In the genomic region with DNA sequence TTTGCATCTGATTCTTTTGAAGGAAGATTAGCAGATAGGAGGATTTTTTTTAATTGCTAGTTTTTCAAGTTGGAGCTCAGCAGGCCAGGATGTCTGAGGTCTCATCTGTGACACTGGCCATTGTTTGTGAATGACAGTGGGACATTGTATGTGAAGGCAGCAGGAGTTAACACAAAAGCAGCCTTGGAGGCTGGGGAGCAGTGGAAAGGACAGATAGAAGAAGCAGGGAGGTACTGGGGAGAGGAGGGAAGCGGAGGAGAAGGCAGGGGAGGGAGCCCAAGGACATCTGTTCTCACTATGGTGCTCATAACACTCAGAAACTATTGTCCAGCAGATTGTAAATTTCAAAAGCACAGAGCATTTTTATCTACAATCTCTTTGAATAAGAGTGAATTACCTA, we compare ENCODE assay signal across 25 cellular contexts.
"Had no signal": no experiment of that assay in that cellular context is flagged by ENCODE, and none has a peak within 500 bp of the region (broad histone marks: within the 10 kb centered on the region; RNA-seq: fewer than 3 reads in every experiment).

No MANE protein-coding gene starts in this region.

- H3K36me3 Mint-ChIP-seq: activated naive CD4-positive, alpha-beta T cell treated with anti-CD3 and anti-CD28 coated beads, Interleukin-2, amount 10 ng/mL, durations not matched to agents 7 days and 5 days; activated naive CD8-positive, alpha-beta T cell treated with anti-CD3 and anti-CD28 coated beads for 36 hours had no signal

- H3K4me1 Mint-ChIP-seq: activated B cell treated with CpG ODN at 0.5 μM for 24 hours; activated CD4-positive, alpha-beta memory T cell treated with anti-CD3 and anti-CD28 coated beads, Interleukin-2, amount 10 ng/mL, durations not matched to agents 7 days and 5 days; activated CD4-positive, alpha-beta T cell treated with anti-CD3 and anti-CD28 coated beads for 36 hours; activated naive CD4-positive, alpha-beta T cell treated with anti-CD3 and anti-CD28 coated beads, Interleukin-2, amount 10 ng/mL, durations not matched to agents 7 days and 5 days; activated naive CD8-positive, alpha-beta T cell treated with anti-CD3 and anti-CD28 coated beads for 36 hours; activated T-helper 17 cell treated with anti-CD3 and anti-CD28 coated beads, Interleukin-2, amount 50 U/mL, for 72 hours; T-helper 17 cell had no signal

- H3K4me3 Mint-ChIP-seq: activated B cell treated with CpG ODN at 0.5 μM for 24 hours; activated CD4-positive, alpha-beta memory T cell treated with anti-CD3 and anti-CD28 coated beads, Interleukin-2, amount 10 ng/mL, durations not matched to agents 7 days and 5 days; activated CD4-positive, alpha-beta T cell treated with anti-CD3 and anti-CD28 coated beads for 36 hours; activated naive CD4-positive, alpha-beta T cell treated with anti-CD3 and anti-CD28 coated beads, Interleukin-2, amount 10 ng/mL, durations not matched to agents 7 days and 5 days; activated naive CD8-positive, alpha-beta T cell treated with anti-CD3 and anti-CD28 coated beads for 36 hours; activated T-helper 17 cell treated with anti-CD3 and anti-CD28 coated beads, Interleukin-2, amount 50 U/mL, for 72 hours; T-helper 17 cell had no signal

- H3K27me3 ChIP-seq: brain microvascular endothelial cell, cardiac muscle cell had no signal

- H3K27me3 Mint-ChIP-seq: activated naive CD4-positive, alpha-beta T cell treated with anti-CD3 and anti-CD28 coated beads, Interleukin-2, amount 10 ng/mL, durations not matched to agents 7 days and 5 days; activated T-helper 17 cell treated with anti-CD3 and anti-CD28 coated beads, Interleukin-2, amount 50 U/mL, for 72 hours had no signal

- H3K27ac ChIP-seq: brain microvascular endothelial cell, cardiac muscle cell, PC-9 had no signal

- DNase-seq: activated B cell treated with CpG ODN at 0.5 μM for 24 hours; activated CD4-positive, alpha-beta memory T cell treated with anti-CD3 and anti-CD28 coated beads, Interleukin-2, amount 10 ng/mL, durations not matched to agents 7 days and 5 days; activated CD4-positive, alpha-beta T cell treated with anti-CD3 and anti-CD28 coated beads for 36 hours; activated CD4-positive, alpha-beta T cell treated with anti-CD3 and anti-CD28 coated beads, Interleukin-2, amount 50 U/mL, for 1 hour; activated gamma-delta T cell; activated naive CD4-positive, alpha-beta T cell treated with anti-CD3 and anti-CD28 coated beads, Interleukin-2, amount 10 ng/mL, durations not matched to agents 7 days and 5 days; activated naive CD8-positive, alpha-beta T cell treated with anti-CD3 and anti-CD28 coated beads for 36 hours; activated T-cell treated with anti-CD3 and anti-CD28 coated beads for 4 hours; activated T-cell treated with anti-CD3 and anti-CD28 coated beads, Interleukin-2, amount 50 U/mL, for 48 hours; brain microvascular endothelial cell; cerebellar nuclear complex; Karpas-422; MM.1S; NCI-H1105; NCI-H1436 treated with DMSO at 0.1 percent for 48 hours; NCI-H187; NCI-H2081; NCI-H510A treated with DMSO at 0.1 percent for 48 hours; NCI-H69; PC-9; SHP77 treated with DMSO at 0.1 percent for 48 hours; T-helper 17 cell; T-helper 9 cell had no signal

- H3K36me3 ChIP-seq: brain microvascular endothelial cell, cardiac muscle cell had no signal

- H3K4me2 ChIP-seq: PC-9 had no signal

- H3K27ac Mint-ChIP-seq: activated B cell treated with CpG ODN at 0.5 μM for 24 hours; activated CD4-positive, alpha-beta memory T cell treated with anti-CD3 and anti-CD28 coated beads, Interleukin-2, amount 10 ng/mL, durations not matched to agents 7 days and 5 days; activated CD4-positive, alpha-beta T cell treated with anti-CD3 and anti-CD28 coated beads for 36 hours; activated naive CD4-positive, alpha-beta T cell treated with anti-CD3 and anti-CD28 coated beads, Interleukin-2, amount 10 ng/mL, durations not matched to agents 7 days and 5 days; activated naive CD8-positive, alpha-beta T cell treated with anti-CD3 and anti-CD28 coated beads for 36 hours; activated T-helper 17 cell treated with anti-CD3 and anti-CD28 coated beads, Interleukin-2, amount 50 U/mL, for 72 hours; T-helper 17 cell had no signal

- H3K9me3 Mint-ChIP-seq: activated B cell treated with CpG ODN at 0.5 μM for 24 hours; activated CD4-positive, alpha-beta memory T cell treated with anti-CD3 and anti-CD28 coated beads, Interleukin-2, amount 10 ng/mL, durations not matched to agents 7 days and 5 days; activated naive CD4-positive, alpha-beta T cell treated with anti-CD3 and anti-CD28 coated beads, Interleukin-2, amount 10 ng/mL, durations not matched to agents 7 days and 5 days; activated T-helper 17 cell treated with anti-CD3 and anti-CD28 coated beads, Interleukin-2, amount 50 U/mL, for 72 hours had no signal

- H3K4me3 ChIP-seq: cardiac muscle cell, PC-9 had no signal
